Comparison of ENCODE assay signal across 2 cellular contexts in the genomic region with DNA sequence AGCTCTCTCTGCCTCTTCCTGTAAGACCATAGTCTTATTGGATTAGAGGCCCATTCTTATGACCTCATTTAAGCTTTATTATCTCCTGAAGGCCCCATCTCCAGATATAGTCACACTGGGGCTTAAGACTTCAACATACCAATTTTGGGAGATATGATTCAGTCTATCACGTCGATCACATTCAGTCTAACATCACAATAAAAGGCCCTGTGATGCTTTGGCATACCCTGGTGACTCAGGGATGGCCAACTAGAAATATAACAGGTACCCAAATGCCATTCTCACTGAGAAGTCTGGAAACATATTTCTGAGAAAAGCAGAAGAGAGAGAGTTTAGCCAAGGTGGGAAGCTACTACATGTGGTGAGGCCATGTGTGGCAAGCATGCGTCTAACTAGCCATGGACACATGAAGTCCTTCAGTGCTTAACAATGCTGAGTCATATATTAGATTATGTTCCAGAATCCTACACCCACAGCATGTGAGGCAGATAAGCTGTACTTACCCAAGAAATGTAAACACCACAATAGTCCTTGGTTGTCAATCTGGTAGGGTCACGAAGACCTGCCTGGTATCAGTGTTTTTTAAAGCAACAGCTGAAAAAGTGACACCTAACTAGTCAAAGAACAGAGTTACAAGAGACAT.
TF ChIP-seq lines count a peak whose summit lies in the region.

No MANE protein-coding gene starts in this region.

TF ChIP-seq in K562, 482 proteins besides CTCF, POLR2A, EP300 and RAD21 (continued from another document and continues in another):
- TF ChIP-seq, protein P1, sequence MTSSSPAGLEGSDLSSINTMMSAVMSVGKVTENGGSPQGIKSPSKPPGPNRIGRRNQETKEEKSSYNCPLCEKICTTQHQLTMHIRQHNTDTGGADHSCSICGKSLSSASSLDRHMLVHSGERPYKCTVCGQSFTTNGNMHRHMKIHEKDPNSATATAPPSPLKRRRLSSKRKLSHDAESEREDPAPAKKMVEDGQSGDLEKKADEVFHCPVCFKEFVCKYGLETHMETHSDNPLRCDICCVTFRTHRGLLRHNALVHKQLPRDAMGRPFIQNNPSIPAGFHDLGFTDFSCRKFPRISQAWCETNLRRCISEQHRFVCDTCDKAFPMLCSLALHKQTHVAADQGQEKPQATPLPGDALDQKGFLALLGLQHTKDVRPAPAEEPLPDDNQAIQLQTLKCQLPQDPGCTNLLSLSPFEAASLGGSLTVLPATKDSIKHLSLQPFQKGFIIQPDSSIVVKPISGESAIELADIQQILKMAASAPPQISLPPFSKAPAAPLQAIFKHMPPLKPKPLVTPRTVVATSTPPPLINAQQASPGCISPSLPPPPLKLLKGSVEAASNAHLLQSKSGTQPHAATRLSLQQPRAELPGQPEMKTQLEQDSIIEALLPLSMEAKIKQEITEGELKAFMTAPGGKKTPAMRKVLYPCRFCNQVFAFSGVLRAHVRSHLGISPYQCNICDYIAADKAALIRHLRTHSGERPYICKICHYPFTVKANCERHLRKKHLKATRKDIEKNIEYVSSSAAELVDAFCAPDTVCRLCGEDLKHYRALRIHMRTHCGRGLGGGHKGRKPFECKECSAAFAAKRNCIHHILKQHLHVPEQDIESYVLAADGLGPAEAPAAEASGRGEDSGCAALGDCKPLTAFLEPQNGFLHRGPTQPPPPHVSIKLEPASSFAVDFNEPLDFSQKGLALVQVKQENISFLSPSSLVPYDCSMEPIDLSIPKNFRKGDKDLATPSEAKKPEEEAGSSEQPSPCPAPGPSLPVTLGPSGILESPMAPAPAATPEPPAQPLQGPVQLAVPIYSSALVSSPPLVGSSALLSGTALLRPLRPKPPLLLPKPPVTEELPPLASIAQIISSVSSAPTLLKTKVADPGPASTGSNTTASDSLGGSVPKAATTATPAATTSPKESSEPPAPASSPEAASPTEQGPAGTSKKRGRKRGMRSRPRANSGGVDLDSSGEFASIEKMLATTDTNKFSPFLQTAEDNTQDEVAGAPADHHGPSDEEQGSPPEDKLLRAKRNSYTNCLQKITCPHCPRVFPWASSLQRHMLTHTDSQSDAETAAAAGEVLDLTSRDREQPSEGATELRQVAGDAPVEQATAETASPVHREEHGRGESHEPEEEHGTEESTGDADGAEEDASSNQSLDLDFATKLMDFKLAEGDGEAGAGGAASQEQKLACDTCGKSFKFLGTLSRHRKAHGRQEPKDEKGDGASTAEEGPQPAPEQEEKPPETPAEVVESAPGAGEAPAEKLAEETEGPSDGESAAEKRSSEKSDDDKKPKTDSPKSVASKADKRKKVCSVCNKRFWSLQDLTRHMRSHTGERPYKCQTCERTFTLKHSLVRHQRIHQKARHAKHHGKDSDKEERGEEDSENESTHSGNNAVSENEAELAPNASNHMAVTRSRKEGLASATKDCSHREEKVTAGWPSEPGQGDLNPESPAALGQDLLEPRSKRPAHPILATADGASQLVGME (CRISPR knock-in tag; IDR thresholded peaks at IDR 0.05), result no peak
- TF ChIP-seq BACH1 (tag; IDR thresholded peaks at IDR 0.05) (peak; percentile 84), ZBTB26 (CRISPR knock-in tag; IDR thresholded peaks at IDR 0.05) (no peak), WHSC1 (IDR thresholded peaks at IDR 0.05; ENCODE audit: low read length) (no peak), MAFG (tag; conservative IDR thresholded peaks at IDR 0.05) (peak; percentile 92), ZNF184 (CRISPR knock-in tag; IDR thresholded peaks at IDR 0.05) (no peak), POLR2H (tag; IDR thresholded peaks at IDR 0.05; ENCODE audit: low read depth) (no peak), HDAC2 (IDR thresholded peaks at IDR 0.05) (no peak), ZNF232 (CRISPR knock-in tag; IDR thresholded peaks at IDR 0.05) (no peak), ILK (tag; IDR thresholded peaks at IDR 0.05; ENCODE audit: borderline replicate concordance, low read depth) (no peak), FOXK2 (conservative IDR thresholded peaks at IDR 0.05 in 1 of 2, IDR thresholded peaks at IDR 0.05 in 1 of 2; ENCODE audit: low read depth in 2 of 2) (peak; percentile 60 to 65; a peak in 3 of 4 replicates), ZNF780A (CRISPR knock-in tag; IDR thresholded peaks at IDR 0.05) (no peak), RCOR1 (IDR thresholded peaks at IDR 0.05; ENCODE audit: borderline replicate concordance in 1 of 2, low read depth in 2 of 2, low read length in 2 of 2) (peak in 1 of 2 experiments; percentile 76; a peak in 2 of 4 replicates), HIVEP1 (CRISPR knock-in tag; IDR thresholded peaks at IDR 0.05) (no peak), HDAC1 (IDR thresholded peaks at IDR 0.05) (0 out of 4 replicates have a peak, but pooled peaks of 1 of the 2 experiments have one; percentile 15), L3MBTL2 (IDR thresholded peaks at IDR 0.05) (peak; percentile 66; the same call in 1 of the 2 replicates), LCOR (CRISPR knock-in tag; IDR thresholded peaks at IDR 0.05) (no peak), FIP1L1 (IDR thresholded peaks at IDR 0.05; ENCODE audit: low read depth, low read length, poor library complexity, severe bottlenecking) (no peak)
- TF ChIP-seq, protein P2, sequence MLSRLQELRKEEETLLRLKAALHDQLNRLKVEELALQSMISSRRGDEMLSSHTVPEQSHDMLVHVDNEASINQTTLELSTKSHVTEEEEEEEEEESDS (CRISPR knock-in tag; IDR thresholded peaks at IDR 0.05), result no peak
- TF ChIP-seq, protein P3, sequence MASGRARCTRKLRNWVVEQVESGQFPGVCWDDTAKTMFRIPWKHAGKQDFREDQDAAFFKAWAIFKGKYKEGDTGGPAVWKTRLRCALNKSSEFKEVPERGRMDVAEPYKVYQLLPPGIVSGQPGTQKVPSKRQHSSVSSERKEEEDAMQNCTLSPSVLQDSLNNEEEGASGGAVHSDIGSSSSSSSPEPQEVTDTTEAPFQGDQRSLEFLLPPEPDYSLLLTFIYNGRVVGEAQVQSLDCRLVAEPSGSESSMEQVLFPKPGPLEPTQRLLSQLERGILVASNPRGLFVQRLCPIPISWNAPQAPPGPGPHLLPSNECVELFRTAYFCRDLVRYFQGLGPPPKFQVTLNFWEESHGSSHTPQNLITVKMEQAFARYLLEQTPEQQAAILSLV (tag; IDR thresholded peaks at IDR 0.05), result no peak

TF ChIP-seq in HepG2, 621 proteins besides CTCF, POLR2A, EP300 and RAD21 (continued from another document):
- TF ChIP-seq TIGD3 (CRISPR knock-in tag; IDR thresholded peaks at IDR 0.05; ENCODE audit: borderline replicate concordance) (no peak), FOXA1 (IDR thresholded peaks at IDR 0.05) (no peak), FOXA1 (CRISPR knock-in tag; IDR thresholded peaks at IDR 0.05) (peak; percentile 87), MAFF (IDR thresholded peaks at IDR 0.05; ENCODE audit: low read depth, low read length) (peak; percentile 68), MAFK (conservative IDR thresholded peaks at IDR 0.05 in 1 of 2, IDR thresholded peaks at IDR 0.05 in 1 of 2; ENCODE audit: low read length in 2 of 2) (peak; percentile 63 to 80), SAP130 (CRISPR knock-in tag; IDR thresholded peaks at IDR 0.05; ENCODE audit: low read depth) (peak; percentile 52), TBL1XR1 (IDR thresholded peaks at IDR 0.05; ENCODE audit: borderline replicate concordance, low read length, partially characterized antibody) (no peak), FOSL2 (CRISPR knock-in tag; IDR thresholded peaks at IDR 0.05) (peak; percentile 67), FOXA3 (CRISPR knock-in tag; IDR thresholded peaks at IDR 0.05) (peak; percentile 86), ARHGAP35 (CRISPR knock-in tag; IDR thresholded peaks at IDR 0.05; ENCODE audit: borderline replicate concordance) (no peak), FOXK1 (CRISPR knock-in tag; IDR thresholded peaks at IDR 0.05; ENCODE audit: borderline replicate concordance, low read depth) (peak; percentile 44; the same call in 1 of the 2 replicates), KDM4B (CRISPR knock-in tag; IDR thresholded peaks at IDR 0.05) (no peak), NFE2 (CRISPR knock-in tag; IDR thresholded peaks at IDR 0.05) (peak; percentile 62), TEAD3 (CRISPR knock-in tag; optimal IDR thresholded peaks at IDR 0.05; ENCODE audit: borderline replicate concordance) (peak; percentile 32)
- TF ChIP-seq, protein P4, sequence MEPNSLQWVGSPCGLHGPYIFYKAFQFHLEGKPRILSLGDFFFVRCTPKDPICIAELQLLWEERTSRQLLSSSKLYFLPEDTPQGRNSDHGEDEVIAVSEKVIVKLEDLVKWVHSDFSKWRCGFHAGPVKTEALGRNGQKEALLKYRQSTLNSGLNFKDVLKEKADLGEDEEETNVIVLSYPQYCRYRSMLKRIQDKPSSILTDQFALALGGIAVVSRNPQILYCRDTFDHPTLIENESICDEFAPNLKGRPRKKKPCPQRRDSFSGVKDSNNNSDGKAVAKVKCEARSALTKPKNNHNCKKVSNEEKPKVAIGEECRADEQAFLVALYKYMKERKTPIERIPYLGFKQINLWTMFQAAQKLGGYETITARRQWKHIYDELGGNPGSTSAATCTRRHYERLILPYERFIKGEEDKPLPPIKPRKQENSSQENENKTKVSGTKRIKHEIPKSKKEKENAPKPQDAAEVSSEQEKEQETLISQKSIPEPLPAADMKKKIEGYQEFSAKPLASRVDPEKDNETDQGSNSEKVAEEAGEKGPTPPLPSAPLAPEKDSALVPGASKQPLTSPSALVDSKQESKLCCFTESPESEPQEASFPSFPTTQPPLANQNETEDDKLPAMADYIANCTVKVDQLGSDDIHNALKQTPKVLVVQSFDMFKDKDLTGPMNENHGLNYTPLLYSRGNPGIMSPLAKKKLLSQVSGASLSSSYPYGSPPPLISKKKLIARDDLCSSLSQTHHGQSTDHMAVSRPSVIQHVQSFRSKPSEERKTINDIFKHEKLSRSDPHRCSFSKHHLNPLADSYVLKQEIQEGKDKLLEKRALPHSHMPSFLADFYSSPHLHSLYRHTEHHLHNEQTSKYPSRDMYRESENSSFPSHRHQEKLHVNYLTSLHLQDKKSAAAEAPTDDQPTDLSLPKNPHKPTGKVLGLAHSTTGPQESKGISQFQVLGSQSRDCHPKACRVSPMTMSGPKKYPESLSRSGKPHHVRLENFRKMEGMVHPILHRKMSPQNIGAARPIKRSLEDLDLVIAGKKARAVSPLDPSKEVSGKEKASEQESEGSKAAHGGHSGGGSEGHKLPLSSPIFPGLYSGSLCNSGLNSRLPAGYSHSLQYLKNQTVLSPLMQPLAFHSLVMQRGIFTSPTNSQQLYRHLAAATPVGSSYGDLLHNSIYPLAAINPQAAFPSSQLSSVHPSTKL (CRISPR knock-in tag; IDR thresholded peaks at IDR 0.05), result peak; percentile 42
TF ChIP-seq in HepG2: peak in this region for 17.
